8 cellular contexts compared by ENCODE assay signal in the genomic region with DNA sequence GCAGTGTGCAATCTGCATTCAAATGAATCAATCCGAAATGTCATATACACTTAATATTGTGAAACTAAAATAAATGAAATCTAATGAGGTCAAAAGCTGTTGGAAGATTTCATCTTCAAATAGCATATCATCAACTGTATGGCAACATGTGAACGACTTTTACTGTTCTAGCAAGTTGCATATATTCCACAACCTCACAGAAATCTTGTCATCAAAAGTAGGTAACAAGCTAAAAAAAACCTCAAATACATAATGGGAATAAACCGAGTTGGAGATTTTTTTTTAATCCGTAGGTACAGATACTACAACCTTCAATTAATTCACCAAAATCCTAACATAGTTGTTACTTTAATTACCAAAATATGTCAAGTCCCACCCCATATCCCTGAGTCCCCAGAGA. TPM values are rescaled to one million over a fixed set of nuclear protein-coding genes. Genes with fewer than 3 reads are reported as not detected.
DNase-seq lines count a peak whose midpoint lies in the region; ATAC-seq and FAIRE-seq lines count a peak whose summit lies in the region.

No MANE protein-coding gene starts in this region.

- H3K36me3 ChIP-seq in CD8-positive, alpha-beta memory T cell (ENCODE audit: insufficient read depth, low read length): no peaks in the 10 kb centered on the region
- H3K36me3 ChIP-seq in duodenal mucosa (ENCODE audit: control insufficient read depth in 1 of 2, insufficient read depth in 2 of 2, low read length in 2 of 2) (no peaks in the 10 kb centered on the region), neuron (ENCODE audit: insufficient read depth, low read length) (no peaks in the 10 kb centered on the region)

- peaks cover 0 to 9% (median 0%) of the 10 kb centered on the region in 3 donors for H3K36me3 Mint-ChIP-seq in CD8-positive, alpha-beta memory T cell

- H3K27ac Mint-ChIP-seq in CD8-positive, alpha-beta memory T cell: peak overlapping the region; percentile 85 to 97 (median 96)

- DNase-seq in CD8-positive, alpha-beta memory T cell: no peak
- DNase-seq in NCI-H69 (lab: John Stamatoyannopoulos, UW) (peak; percentile 64), urothelium cell line (ENCODE audit: low spot score) (no peak), glomerular visceral epithelial cell (ENCODE audit: extremely low spot score) (no peak)
- DNase-seq in activated CD4-positive, alpha-beta T cell treated with anti-CD3 and anti-CD28 coated beads for 48 hours: no peak

- H3K9me3 ChIP-seq in CD8-positive, alpha-beta memory T cell (ENCODE audit: low read length): no peaks in the 10 kb centered on the region
- H3K9me3 ChIP-seq in duodenal mucosa (ENCODE audit: control insufficient read depth in 1 of 2, low read length in 2 of 2) (no peaks in the 10 kb centered on the region), neuron (ENCODE audit: low read length) (no peaks in the 10 kb centered on the region)

- peak overlapping the region; percentile 51 for H2AFZ ChIP-seq in neuron (ENCODE audit: low read depth, low read length)

- H3K4me3 Mint-ChIP-seq in CD8-positive, alpha-beta memory T cell: peak overlapping the region; percentile 87 to 97 (median 96)

- H3K9me3 Mint-ChIP-seq in CD8-positive, alpha-beta memory T cell: no peaks in the 10 kb centered on the region

- CTCF ChIA-PET in CD8-positive, alpha-beta memory T cell (lab: Charles Lee): interaction anchor here (1.0 to 2.9 kb wide), 7 partner anchors 11 to 666 kb away, joined by 3 to 14 read pairs (median 4); no protein-coding TSS in a partner anchor

- H3K27ac ChIP-seq in CD8-positive, alpha-beta memory T cell (ENCODE audit: low read depth, low read length): peak overlapping the region; percentile 88
- peak overlapping the region; percentile 99 for H3K27ac ChIP-seq in duodenal mucosa (ENCODE audit: low read depth, low read length)

- no peak for ATAC-seq in HG03039 (IDR thresholded peaks at IDR 0.05; ENCODE audit: unreplicated experiment)

- H3K4me1 Mint-ChIP-seq in CD8-positive, alpha-beta memory T cell: peaks cover 48 to 56% (median 51%) of the 10 kb centered on the region in 3 donors

- peak overlapping the region; percentile 75 for H3K4me3 ChIP-seq in CD8-positive, alpha-beta memory T cell (ENCODE audit: low read length)
- H3K4me3 ChIP-seq in duodenal mucosa (ENCODE audit: low read depth in 1 of 2, low read length in 2 of 2): peak overlapping the region; percentile 79 to 93
- peak overlapping the region; percentile 99 for H3K4me3 ChIP-seq in neuron (ENCODE audit: low read length)

- peak overlapping the region; percentile 92 to 97 for H3K9ac ChIP-seq in duodenal mucosa (ENCODE audit: low read depth in 1 of 2, low read length in 2 of 2)

- H3K27me3 ChIP-seq in CD8-positive, alpha-beta memory T cell (ENCODE audit: insufficient read depth, low read length, poor library complexity, severe bottlenecking): no peaks in the 10 kb centered on the region
- H3K27me3 ChIP-seq in duodenal mucosa (ENCODE audit: control insufficient read depth in 1 of 2, insufficient read depth in 2 of 2, low read length in 2 of 2) (no peaks in the 10 kb centered on the region), neuron (ENCODE audit: insufficient read depth, low read length) (no peaks in the 10 kb centered on the region)

- FAIRE-seq in urothelium cell line (lab: Jason Lieb, UNC): no peak

- peaks cover 40% of the 10 kb centered on the region for H3K4me1 ChIP-seq in CD8-positive, alpha-beta memory T cell (ENCODE audit: insufficient read depth, low read length)
- H3K4me1 ChIP-seq in duodenal mucosa (ENCODE audit: control insufficient read depth in 1 of 2, insufficient read depth in 2 of 2, low read length in 2 of 2) (peaks cover 25 to 41% of the 10 kb centered on the region in 2 donors), neuron (ENCODE audit: insufficient read depth, low read length) (peaks cover 16% of the 10 kb centered on the region)

- peaks cover 0 to 4% of the 10 kb centered on the region in 2 donors for H3K27me3 Mint-ChIP-seq in CD8-positive, alpha-beta memory T cell

- POLR2A ChIA-PET in CD8-positive, alpha-beta memory T cell (lab: Charles Lee): interaction anchor here (0.6 to 3.3 kb wide), 7 partner anchors 15 to 849 kb away, joined by 3 to 33 read pairs (median 5); a partner anchor contains a TSS

RNA-seq across cellular contexts. Expression of a gene that starts 1.1 kb away (rescaled TPM):
- 100 to 1,000 TPM; 118 to 124 TPM for total RNA-seq in CD8-positive, alpha-beta memory T cell
- polyA plus RNA-seq in CD8-positive, alpha-beta memory T cell: 45.0 TPM

RNA-seq across cellular contexts. Expression of a gene that starts 47.6 kb away (rescaled TPM):
- total RNA-seq in CD8-positive, alpha-beta memory T cell: 10 to 100 TPM; 14.9 to 17.9 TPM
- polyA plus RNA-seq in CD8-positive, alpha-beta memory T cell: 17.0 TPM
